26 cellular contexts compared by ENCODE assay signal in the genomic region with DNA sequence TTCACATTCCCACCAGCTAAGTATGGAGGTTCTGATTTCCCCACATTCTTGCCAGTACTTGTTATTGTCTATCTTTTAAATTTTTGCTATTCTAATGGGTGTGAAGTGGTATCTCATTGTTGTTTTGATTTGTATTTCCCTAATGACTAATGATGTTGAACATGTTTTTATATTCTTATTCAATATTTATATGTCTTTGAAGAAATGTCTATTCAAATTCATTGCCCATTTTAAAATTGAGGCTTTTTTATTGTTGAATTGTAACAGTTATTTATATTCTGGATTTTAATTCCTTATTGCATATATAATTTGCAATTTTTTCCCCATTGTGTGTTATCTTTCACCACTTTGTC.
"Had no signal": no experiment of that assay in that cellular context is flagged by ENCODE, and none has a peak within 500 bp of the region (broad histone marks: within the 10 kb centered on the region; RNA-seq: fewer than 3 reads in every experiment).

No MANE protein-coding gene starts in this region.

- ATAC-seq: effector memory CD8-positive, alpha-beta T cell; esophagus mucosa; gastrocnemius medialis; gastroesophageal sphincter; heart left ventricle; heart right ventricle had no signal

- FAIRE-seq: colon, endometrium, endothelial cell of umbilical vein, frontal cortex had no signal

- DNase-seq: colonic mucosa; cortex of kidney; dermis blood vessel endothelial cell; dorsolateral prefrontal cortex; effector CD4-positive, alpha-beta T cell; effector CD8-positive, alpha-beta T cell; effector memory CD4-positive, alpha-beta T cell; effector memory CD8-positive, alpha-beta T cell; endodermal cell; esophagus squamous epithelium; foreskin fibroblast; foreskin melanocyte; gastrocnemius medialis; glutamatergic neuron; head of caudate nucleus; heart left ventricle; heart right ventricle had no signal

- H3K36me3 ChIP-seq: colonic mucosa, esophagus muscularis mucosa, esophagus squamous epithelium, gastrocnemius medialis, gastroesophageal sphincter, heart left ventricle, heart right ventricle had no signal

- H3K9me3 ChIP-seq: colonic mucosa, gastrocnemius medialis had no signal

- H3K4me1 ChIP-seq: colonic mucosa, esophagus muscularis mucosa, esophagus squamous epithelium, gastrocnemius medialis, gastroesophageal sphincter, heart left ventricle, heart right ventricle had no signal

- H3K27me3 ChIP-seq: colonic mucosa, esophagus muscularis mucosa, esophagus squamous epithelium, foreskin keratinocyte, gastrocnemius medialis, gastroesophageal sphincter, heart right ventricle had no signal

- H3K4me3 ChIP-seq: colonic mucosa, coronary artery, dorsolateral prefrontal cortex, esophagus muscularis mucosa, esophagus squamous epithelium, gastrocnemius medialis, gastroesophageal sphincter, heart left ventricle, heart right ventricle had no signal

- H3K27ac ChIP-seq: colonic mucosa, coronary artery, dorsolateral prefrontal cortex, esophagus muscularis mucosa, esophagus squamous epithelium, foreskin keratinocyte, gastrocnemius medialis, gastroesophageal sphincter, heart left ventricle, heart right ventricle had no signal
